In genomic region chr1:202214089-202214843, GRCh38 we compare ENCODE assay signal across 10 cellular contexts. TPM values are rescaled to one million over a fixed set of nuclear protein-coding genes. Genes with fewer than 3 reads are reported as not detected.
DNase-seq lines count a peak whose midpoint lies in the region; ATAC-seq and TF ChIP-seq lines count a peak whose summit lies in the region.
"Had no signal": no experiment of that assay in that cellular context is flagged by ENCODE, and none has a peak within 500 bp of the region (broad histone marks: within the 10 kb centered on the region; RNA-seq: fewer than 3 reads in every experiment).

No MANE protein-coding gene starts in this region.

- ATAC-seq in PC-3, result peak; percentile 44
- no peak for ATAC-seq in CD4-positive, alpha-beta T cell (ENCODE audit: poor library complexity)

- H3K79me2 ChIP-seq in PC-3 (ENCODE audit: low read length) (no peaks in the 10 kb centered on the region), Karpas-422 (ENCODE audit: low read length) (no peaks in the 10 kb centered on the region)

- DNase-seq in COLO668 (lab: John Stamatoyannopoulos, UW; ENCODE audit: unreplicated experiment) (peak; percentile 62), PC-3 (no peak), fibroblast of pulmonary artery (ENCODE audit: low read depth) (no peak), osteocyte (ENCODE audit: extremely low spot score, unreplicated experiment) (no peak), ureter (ENCODE audit: low spot score) (no peak), Karpas-422 (no peak)
- DNase-seq in CD4-positive, alpha-beta T cell, result no peak
- no peak for DNase-seq in activated T-helper 2 cell treated with anti-CD3 and anti-CD28 coated beads, Interferon-gamma antibody, Interleukin-2, Interleukin-4, amounts not matched to agents 10 μg/mL and 5 μg/mL and 100 μg/mL, durations not matched to agents 14 hours and 24 hours and 36 hours (ENCODE audit: low spot score)
- DNase-seq: activated B cell treated with CpG ODN at 0.5 μM for 24 hours had no signal

- H3K27me3 ChIP-seq in PC-3 (ENCODE audit: low read length) (no peaks in the 10 kb centered on the region), Karpas-422 (ENCODE audit: low read length) (no peaks in the 10 kb centered on the region)
- H3K27me3 ChIP-seq in CD4-positive, alpha-beta T cell (ENCODE audit: control insufficient read depth, insufficient read depth, low read length), result peaks cover 50% of the 10 kb centered on the region

- H3K4me3 ChIP-seq in PC-3 (ENCODE audit: low read length), result peak overlapping the region; percentile 62
- peak overlapping the region; percentile 22 for H3K4me3 ChIP-seq in fibroblast of pulmonary artery (replicated peaks; ENCODE audit: low read depth, low read length)
- H3K4me3 ChIP-seq in Karpas-422 (ENCODE audit: low read length), result no peak overlapping the region

- TF ChIP-seq CTCF in PC-3 (conservative IDR thresholded peaks at IDR 0.05; ENCODE audit: low read depth, low read length) (no peak), fibroblast of pulmonary artery (IDR thresholded peaks at IDR 0.05; ENCODE audit: low read length, missing control alignments) (no peak), osteocyte (IDR thresholded peaks at IDR 0.05) (no peak)
- no peak for TF ChIP-seq CTCF in CD4-positive, alpha-beta T cell (IDR thresholded peaks at IDR 0.05)

- H3F3A ChIP-seq in PC-3 (ENCODE audit: low read length, unreplicated experiment), result no peaks in the 10 kb centered on the region

- CTCF ChIA-PET in PC-3 (lab: Charles Lee), result interaction anchor here (0.5 kb wide), 1 partner anchor 24 kb away, joined by 4 read pairs; no protein-coding TSS in a partner anchor
- CTCF ChIA-PET in CD4-positive, alpha-beta T cell (lab: Charles Lee), result interaction anchor here (0.6 kb wide), 1 partner anchor 22 kb away, joined by 3 read pairs; no protein-coding TSS in a partner anchor

- H3K9ac ChIP-seq in PC-3 (ENCODE audit: low read length) (no peak overlapping the region), Karpas-422 (ENCODE audit: low read length) (no peak overlapping the region)

- peak overlapping the region; percentile 72 for H3K4me3 Mint-ChIP-seq in osteocyte (ENCODE audit: unreplicated experiment)
- no peak overlapping the region for H3K4me3 Mint-ChIP-seq in CD4-positive, alpha-beta T cell
- no peak overlapping the region for H3K4me3 Mint-ChIP-seq in activated T-helper 2 cell treated with anti-CD3 and anti-CD28 coated beads, Interferon-gamma antibody, Interleukin-2, Interleukin-4, amounts not matched to agents 10 μg/mL and 5 μg/mL and 100 μg/mL, durations not matched to agents 14 hours and 24 hours and 36 hours (ENCODE audit: low read depth)
- H3K4me3 Mint-ChIP-seq: activated B cell treated with CpG ODN at 0.5 μM for 24 hours; dendritic cell treated with granulocyte-macrophage colony-stimulating factor and Interleukin-4, amounts not matched to agents 40 ng/mL and 50 ng/mL, for 4 days had no signal

- no peaks in the 10 kb centered on the region for H4K20me1 ChIP-seq in PC-3 (ENCODE audit: low read length)
- no peaks in the 10 kb centered on the region for H4K20me1 ChIP-seq in Karpas-422 (ENCODE audit: insufficient read depth, low read depth, low read length)

- H3K9me3 ChIP-seq in PC-3 (ENCODE audit: low read length) (no peaks in the 10 kb centered on the region), Karpas-422 (ENCODE audit: low read length) (no peaks in the 10 kb centered on the region)
- no peaks in the 10 kb centered on the region for H3K9me3 ChIP-seq in CD4-positive, alpha-beta T cell (ENCODE audit: control insufficient read depth, low read length)

- H3K9me3 Mint-ChIP-seq in osteocyte (ENCODE audit: unreplicated experiment), result no peaks in the 10 kb centered on the region
- no peaks in the 10 kb centered on the region for H3K9me3 Mint-ChIP-seq in CD4-positive, alpha-beta T cell
- H3K9me3 Mint-ChIP-seq in activated T-helper 2 cell treated with anti-CD3 and anti-CD28 coated beads, Interferon-gamma antibody, Interleukin-2, Interleukin-4, amounts not matched to agents 10 μg/mL and 5 μg/mL and 100 μg/mL, durations not matched to agents 14 hours and 24 hours and 36 hours, result no peaks in the 10 kb centered on the region
- H3K9me3 Mint-ChIP-seq: activated B cell treated with CpG ODN at 0.5 μM for 24 hours; dendritic cell treated with granulocyte-macrophage colony-stimulating factor and Interleukin-4, amounts not matched to agents 40 ng/mL and 50 ng/mL, for 4 days had no signal

- H3K4me1 ChIP-seq in PC-3 (ENCODE audit: insufficient read depth, low read length) (peaks cover 6% of the 10 kb centered on the region; the same call in 1 of the 2 replicates), Karpas-422 (ENCODE audit: low read length) (no peaks in the 10 kb centered on the region)

- no TSS peak for BruUV-seq in PC-3 (replicated peaks; lab: Mats Ljungman, UMichigan)

- intact Hi-C loops in PC-3 (cut with micrococcal nuclease), result no loop called here
- intact Hi-C loops in CD4-positive, alpha-beta T cell (cut with DNase I, micrococcal nuclease), result no loop called here
- intact Hi-C loops in activated T-helper 2 cell treated with anti-CD3 and anti-CD28 coated beads, Interferon-gamma antibody, Interleukin-2, Interleukin-4, amounts not matched to agents 10 μg/mL and 5 μg/mL and 100 μg/mL, durations not matched to agents 14 hours and 24 hours and 36 hours (cut with micrococcal nuclease), result no loop called here

- H3K27ac Mint-ChIP-seq in osteocyte (ENCODE audit: unreplicated experiment), result peak overlapping the region; percentile 53
- H3K27ac Mint-ChIP-seq in CD4-positive, alpha-beta T cell, result no peak overlapping the region
- no peak overlapping the region for H3K27ac Mint-ChIP-seq in activated T-helper 2 cell treated with anti-CD3 and anti-CD28 coated beads, Interferon-gamma antibody, Interleukin-2, Interleukin-4, amounts not matched to agents 10 μg/mL and 5 μg/mL and 100 μg/mL, durations not matched to agents 14 hours and 24 hours and 36 hours
- H3K27ac Mint-ChIP-seq: activated B cell treated with CpG ODN at 0.5 μM for 24 hours; dendritic cell treated with granulocyte-macrophage colony-stimulating factor and Interleukin-4, amounts not matched to agents 40 ng/mL and 50 ng/mL, for 4 days had no signal

- H3K36me3 Mint-ChIP-seq in osteocyte (ENCODE audit: unreplicated experiment), result no peaks in the 10 kb centered on the region
- H3K36me3 Mint-ChIP-seq in CD4-positive, alpha-beta T cell (ENCODE audit: low read depth), result no peaks in the 10 kb centered on the region
- no peaks in the 10 kb centered on the region for H3K36me3 Mint-ChIP-seq in activated T-helper 2 cell treated with anti-CD3 and anti-CD28 coated beads, Interferon-gamma antibody, Interleukin-2, Interleukin-4, amounts not matched to agents 10 μg/mL and 5 μg/mL and 100 μg/mL, durations not matched to agents 14 hours and 24 hours and 36 hours (ENCODE audit: low read depth)

- peaks cover 24% of the 10 kb centered on the region for H3K27me3 Mint-ChIP-seq in osteocyte (ENCODE audit: unreplicated experiment)
- peaks cover 82% of the 10 kb centered on the region for H3K27me3 Mint-ChIP-seq in CD4-positive, alpha-beta T cell
- peaks cover 63% of the 10 kb centered on the region for H3K27me3 Mint-ChIP-seq in activated T-helper 2 cell treated with anti-CD3 and anti-CD28 coated beads, Interferon-gamma antibody, Interleukin-2, Interleukin-4, amounts not matched to agents 10 μg/mL and 5 μg/mL and 100 μg/mL, durations not matched to agents 14 hours and 24 hours and 36 hours (ENCODE audit: low read depth)

- H3K27ac ChIP-seq in PC-3 (ENCODE audit: low read length), result no peak overlapping the region
- H3K27ac ChIP-seq in CD4-positive, alpha-beta T cell (ENCODE audit: low read depth, low read length), result no peak overlapping the region
- H3K27ac ChIP-seq in Karpas-422 (ENCODE audit: low read length), result no peak overlapping the region

- POLR2A ChIA-PET in PC-3 (lab: Charles Lee; ENCODE audit: unreplicated experiment), result interaction anchor here (0.7 kb wide), 1 partner anchor 528 kb away, joined by 3 read pairs; no protein-coding TSS in a partner anchor
- POLR2A ChIA-PET in CD4-positive, alpha-beta T cell (lab: Charles Lee), result no interaction called here

- peak overlapping the region; percentile 76 for H2AFZ ChIP-seq in PC-3 (ENCODE audit: low read length)
- H2AFZ ChIP-seq in Karpas-422 (ENCODE audit: low read length), result no peak overlapping the region

- H3K9me2 ChIP-seq in PC-3 (replicated peaks; ENCODE audit: low read length), result no peaks in the 10 kb centered on the region
- H3K9me2 ChIP-seq in Karpas-422 (replicated peaks; ENCODE audit: insufficient read depth, low read length), result no peaks in the 10 kb centered on the region

- H3K4me2 ChIP-seq in PC-3 (ENCODE audit: low read length) (peak overlapping the region; percentile 82), Karpas-422 (ENCODE audit: low read depth, low read length, poor library complexity, severe bottlenecking) (no peak overlapping the region)

- H3K36me3 ChIP-seq in PC-3 (ENCODE audit: low read depth, low read length) (no peaks in the 10 kb centered on the region), Karpas-422 (ENCODE audit: insufficient read depth, low read length) (no peaks in the 10 kb centered on the region)

- H3K4me1 Mint-ChIP-seq in osteocyte (ENCODE audit: unreplicated experiment), result peaks cover 43% of the 10 kb centered on the region
- H3K4me1 Mint-ChIP-seq in CD4-positive, alpha-beta T cell (ENCODE audit: low read depth), result peaks cover 5% of the 10 kb centered on the region
- peaks cover 5% of the 10 kb centered on the region for H3K4me1 Mint-ChIP-seq in activated T-helper 2 cell treated with anti-CD3 and anti-CD28 coated beads, Interferon-gamma antibody, Interleukin-2, Interleukin-4, amounts not matched to agents 10 μg/mL and 5 μg/mL and 100 μg/mL, durations not matched to agents 14 hours and 24 hours and 36 hours (ENCODE audit: low read depth)

RNA-seq across cellular contexts. Expression of gene LGR6, which starts 20.7 kb away (rescaled TPM):
- total RNA-seq in PC-3 (2014; rRNA removed), result 0.23 and 0.26 TPM in 2 replicates
- 9.4 and 9.9 TPM in 2 replicates for total RNA-seq in osteocyte
- under 1 TPM; 0.19 to 0.45 TPM for total RNA-seq in CD4-positive, alpha-beta T cell
- total RNA-seq in ureter, result 9.2 TPM
- total RNA-seq in activated T-helper 2 cell treated with anti-CD3 and anti-CD28 coated beads, Interferon-gamma antibody, Interleukin-2, Interleukin-4, amounts not matched to agents 10 μg/mL and 5 μg/mL and 100 μg/mL, durations not matched to agents 14 hours and 24 hours and 36 hours, result not detected in 2 replicates
- not detected in 2 replicates for total RNA-seq in Karpas-422 (2014; rRNA removed; shearing (Covaris generic); ENCODE audit: low replicate concordance)
- total RNA-seq: activated B cell treated with CpG ODN at 0.5 μM for 24 hours had no signal

RNA-seq across cellular contexts. Expression of gene PTPN7, which starts 53.9 kb away (rescaled TPM):
- not detected in 2 replicates for total RNA-seq in PC-3 (2014; rRNA removed)
- total RNA-seq in osteocyte, result not detected in 2 replicates
- 100 to 1,000 TPM; 144 to 145 TPM for total RNA-seq in CD4-positive, alpha-beta T cell
- 4.2 TPM for total RNA-seq in ureter
- 388 and 398 TPM in 2 replicates for total RNA-seq in activated T-helper 2 cell treated with anti-CD3 and anti-CD28 coated beads, Interferon-gamma antibody, Interleukin-2, Interleukin-4, amounts not matched to agents 10 μg/mL and 5 μg/mL and 100 μg/mL, durations not matched to agents 14 hours and 24 hours and 36 hours
- total RNA-seq in Karpas-422 (2014; rRNA removed; shearing (Covaris generic); ENCODE audit: low replicate concordance), result 33.4 and 39.2 TPM in 2 replicates
